In the genomic region with DNA sequence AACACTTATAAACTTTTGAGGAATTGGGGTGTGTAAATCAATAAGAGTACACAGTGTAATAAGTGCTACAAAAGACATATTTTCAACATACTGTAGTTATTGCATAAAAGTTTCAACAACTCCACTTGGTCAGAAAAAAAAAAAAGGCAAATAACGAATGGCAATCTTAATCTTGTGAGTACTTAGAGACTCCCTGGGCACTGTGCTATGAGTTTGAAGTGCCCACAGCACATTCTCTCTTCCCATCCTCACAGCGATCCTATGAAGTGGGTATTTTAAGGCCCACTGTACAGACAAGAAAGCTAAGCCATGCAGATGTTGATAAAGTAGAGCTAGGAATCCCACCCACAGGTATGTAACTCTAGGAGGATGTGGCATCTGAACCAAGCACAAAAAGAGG, we compare ENCODE assay signal across 25 cellular contexts.
"Had no signal": no experiment of that assay in that cellular context is flagged by ENCODE, and none has a peak within 500 bp of the region (broad histone marks: within the 10 kb centered on the region; RNA-seq: fewer than 3 reads in every experiment).

No MANE protein-coding gene starts in this region.

- DNase-seq: activated CD4-positive, alpha-beta T cell treated with anti-CD3 and anti-CD28 coated beads, Interleukin-2, amount 50 U/mL, for 4 hours; activated naive CD4-positive, alpha-beta T cell; activated T-cell treated with anti-CD3 and anti-CD28 coated beads for 4 hours; activated T-cell treated with anti-CD3 and anti-CD28 coated beads, Interleukin-2, amount 50 U/mL, for 72 hours; dermis blood vessel endothelial cell; effector CD4-positive, alpha-beta T cell; esophagus squamous epithelium; hypothalamus; immature natural killer cell; kidney; left colon; midbrain; naive thymus-derived CD4-positive, alpha-beta T cell; nucleus accumbens; spleen; stimulated activated naive CD4-positive, alpha-beta T cell; T-helper 2 cell; tibial artery had no signal

- H3K27ac ChIP-seq: epithelial cell of prostate, esophagus squamous epithelium, gastroesophageal sphincter, right atrium auricular region, spleen, suprapubic skin, tibial artery had no signal

- FAIRE-seq: bronchial epithelial cell, kidney had no signal

- ATAC-seq: activated naive CD4-positive, alpha-beta T cell treated with anti-CD3 and anti-CD28 coated beads, Interleukin-2, amount 50 U/mL, for 72 hours; activated T-cell treated with anti-CD3 and anti-CD28 coated beads, Interleukin-2, amount 50 U/mL, for 72 hours; gastroesophageal sphincter; left colon; naive thymus-derived CD4-positive, alpha-beta T cell; WTC11 had no signal

- H3K27me3 ChIP-seq: esophagus squamous epithelium, gastroesophageal sphincter, right atrium auricular region, spleen, suprapubic skin, tibial artery had no signal

- H3K4me3 ChIP-seq: esophagus squamous epithelium, gastroesophageal sphincter, right atrium auricular region, spleen, suprapubic skin, tibial artery had no signal

- H3K36me3 ChIP-seq: right atrium auricular region had no signal

- H3K9me3 ChIP-seq: esophagus squamous epithelium, gastroesophageal sphincter, right atrium auricular region, spleen, suprapubic skin, tibial artery had no signal
